15 cellular contexts compared by ENCODE assay signal in genomic region chr7:5682889-5683670, GRCh38.
DNase-seq lines count a peak whose midpoint lies in the region; ATAC-seq and TF ChIP-seq lines count a peak whose summit lies in the region.
"Had no signal": no experiment of that assay in that cellular context is flagged by ENCODE, and none has a peak within 500 bp of the region (broad histone marks: within the 10 kb centered on the region; RNA-seq: fewer than 3 reads in every experiment).

No MANE protein-coding gene starts in this region.

- H3K23ac ChIP-seq in trophoblast cell (ENCODE audit: low read length): peak overlapping the region; percentile 48

- intact Hi-C loops in CD8-positive, alpha-beta T cell (cut with DNase I, micrococcal nuclease): no loop called here
- intact Hi-C loops in testis (cut with DNase I; ENCODE audit: low total_unique reads): no loop called here

- DNase-seq in CD8-positive, alpha-beta T cell: peak in 2 of 7 experiments; percentile 31 to 34
- peak; percentile 62 for DNase-seq in Jurkat, Clone E6-1 (ENCODE audit: low read depth, low spot score)
- DNase-seq in coronary artery (ENCODE audit: low spot score): no peak
- no peak for DNase-seq in trophoblast cell
- no peak for DNase-seq in central memory CD4-positive, alpha-beta T cell
- no peak for DNase-seq in testis
- DNase-seq in activated CD4-positive, CD25-positive, alpha-beta regulatory T cell (lab: John Stamatoyannopoulos, UW): no peak
- DNase-seq: islet precursor cell; KG1; NCI-H1417 treated with DMSO at 0.1 percent for 48 hours; NCI-H510A treated with DMSO at 0.1 percent for 48 hours; stimulated activated CD4-positive, alpha-beta T cell treated with anti-CD3 and anti-CD28 coated beads, Interleukin-4, amount 100 ng/mL, for 4 hours; stomach had no signal

- no peaks in the 10 kb centered on the region for H3K79me2 ChIP-seq in trophoblast cell (ENCODE audit: control insufficient read depth, insufficient read depth, low read length, poor library complexity)

- H3K14ac ChIP-seq in trophoblast cell (ENCODE audit: low read length): no peak overlapping the region

- no peaks in the 10 kb centered on the region for H3K36me3 ChIP-seq in CD8-positive, alpha-beta T cell (ENCODE audit: insufficient read depth, low read length)
- H3K36me3 ChIP-seq in trophoblast cell (ENCODE audit: control insufficient read depth in 1 of 2, insufficient read depth in 2 of 2, low read length in 2 of 2): peaks cover 9 to 15% of the 10 kb centered on the region in 2 experiments
- H3K36me3 ChIP-seq in testis (ENCODE audit: low read depth, missing control alignments): no peaks in the 10 kb centered on the region

- peaks cover 74% of the 10 kb centered on the region for H3K4me1 ChIP-seq in CD8-positive, alpha-beta T cell (ENCODE audit: insufficient read depth, low read length)
- H3K4me1 ChIP-seq in trophoblast cell (ENCODE audit: control insufficient read depth in 1 of 2, insufficient read depth in 2 of 2, low read length in 2 of 2) (peaks cover 6 to 16% of the 10 kb centered on the region in 2 experiments), testis (peaks cover 37% of the 10 kb centered on the region)

- peak; percentile 42 for ATAC-seq in CD8-positive, alpha-beta T cell
- ATAC-seq in HG03159 (IDR thresholded peaks at IDR 0.05; ENCODE audit: unreplicated experiment): no peak

- H3K4ac ChIP-seq in trophoblast cell (ENCODE audit: low read depth, low read length): no peak overlapping the region

- CTCF ChIA-PET in CD8-positive, alpha-beta T cell (lab: Charles Lee): interaction anchor here (0.7 to 5.9 kb wide), 5 partner anchors 11 to 188 kb away, joined by 3 to 36 read pairs (median 7); no protein-coding TSS in a partner anchor

- no peaks in the 10 kb centered on the region for H3K27me3 ChIP-seq in CD8-positive, alpha-beta T cell (ENCODE audit: insufficient read depth, low read length)
- H3K27me3 ChIP-seq in trophoblast cell (ENCODE audit: insufficient read depth, low read length) (no peaks in the 10 kb centered on the region), testis (no peaks in the 10 kb centered on the region)
- H3K27me3 ChIP-seq: right atrium auricular region, stomach had no signal

- H2BK5ac ChIP-seq in trophoblast cell (ENCODE audit: low read depth, low read length, poor library complexity): no peak overlapping the region

- no peak overlapping the region for H2BK120ac ChIP-seq in trophoblast cell (ENCODE audit: insufficient read depth, low read length, poor library complexity)

- H2AK5ac ChIP-seq in trophoblast cell (ENCODE audit: low read length): no peak overlapping the region

- POLR2A ChIA-PET in CD8-positive, alpha-beta T cell (lab: Charles Lee): interaction anchor here (1.2 to 1.5 kb wide), 4 partner anchors 12 to 21 kb away, joined by 3 to 6 read pairs (median 4); no protein-coding TSS in a partner anchor

- no peak for TF ChIP-seq POLR2A in testis (IDR thresholded peaks at IDR 0.05)

- TF ChIP-seq CTCF in CD8-positive, alpha-beta T cell (IDR thresholded peaks at IDR 0.05): no peak
- TF ChIP-seq CTCF in coronary artery (IDR thresholded peaks at IDR 0.05) (no peak), testis (IDR thresholded peaks at IDR 0.05) (no peak)

- H3K27ac ChIP-seq in CD8-positive, alpha-beta T cell (ENCODE audit: low read depth, low read length): no peak overlapping the region
- peak overlapping the region; percentile 27 for H3K27ac ChIP-seq in coronary artery
- H3K27ac ChIP-seq in trophoblast cell (ENCODE audit: low read depth, low read length): peak overlapping the region; percentile 32
- H3K27ac ChIP-seq in testis: no peak overlapping the region
- H3K27ac ChIP-seq: right atrium auricular region had no signal

- no peak overlapping the region for H3K4me2 ChIP-seq in trophoblast cell (ENCODE audit: low read length)

- peak overlapping the region; percentile 72 for H3K27ac Mint-ChIP-seq in CD8-positive, alpha-beta T cell

- H3K4me1 Mint-ChIP-seq in CD8-positive, alpha-beta T cell (ENCODE audit: low read depth): peaks cover 80% of the 10 kb centered on the region

- H4K91ac ChIP-seq in trophoblast cell (ENCODE audit: low read depth, low read length): no peak overlapping the region

- H3K36me3 Mint-ChIP-seq in CD8-positive, alpha-beta T cell: peaks cover 63% of the 10 kb centered on the region

- peaks cover 10% of the 10 kb centered on the region for H3K79me1 ChIP-seq in trophoblast cell (ENCODE audit: low read length)

- no peak overlapping the region for H3K18ac ChIP-seq in trophoblast cell (ENCODE audit: low read length)

- no peaks in the 10 kb centered on the region for H3K9me3 Mint-ChIP-seq in CD8-positive, alpha-beta T cell

- no peak overlapping the region for H3K4me3 ChIP-seq in CD8-positive, alpha-beta T cell (ENCODE audit: low read depth, low read length)
- no peak overlapping the region for H3K4me3 ChIP-seq in Jurkat, Clone E6-1 (ENCODE audit: low read length)
- H3K4me3 ChIP-seq in coronary artery (no peak overlapping the region), trophoblast cell (ENCODE audit: low read depth, low read length) (no peak overlapping the region), testis (no peak overlapping the region)
- H3K4me3 ChIP-seq: right atrium auricular region, stomach had no signal

- H3K4me3 Mint-ChIP-seq in CD8-positive, alpha-beta T cell: peak overlapping the region; percentile 35

- H2AFZ ChIP-seq in trophoblast cell (ENCODE audit: insufficient read depth, low read length, poor library complexity): no peak overlapping the region

- H3K27me3 Mint-ChIP-seq in CD8-positive, alpha-beta T cell (ENCODE audit: low read depth): no peaks in the 10 kb centered on the region

- H4K8ac ChIP-seq in trophoblast cell (ENCODE audit: low read depth, low read length): no peak overlapping the region

- no CpG with 5 or more reads among the region's 4 CpGs for WGBS in trophoblast cell (ENCODE audit: extremely low coverage, insufficient coverage, insufficient read length)
- WGBS in testis, 2 donors: 88 to 93% methylated on average over 4 of the region's 4 CpGs

- H3K9me3 ChIP-seq in CD8-positive, alpha-beta T cell (ENCODE audit: low read length): no peaks in the 10 kb centered on the region
- H3K9me3 ChIP-seq in trophoblast cell (ENCODE audit: insufficient read depth, low read depth, low read length) (no peaks in the 10 kb centered on the region), testis (no peaks in the 10 kb centered on the region)
- H3K9me3 ChIP-seq: right atrium auricular region, stomach had no signal

- H3K9ac ChIP-seq in trophoblast cell (ENCODE audit: low read length): peak overlapping the region; percentile 36

- H4K12ac ChIP-seq in trophoblast cell (ENCODE audit: low read depth, low read length): no peak overlapping the region

- H2BK12ac ChIP-seq in trophoblast cell (ENCODE audit: low read length): no peak overlapping the region

Comparison
In these comparisons a context has a peak if more than half of its experiments do, and no peak if none do; other contexts are left out.
1. H3K27ac ChIP-seq: peak in coronary artery (2 of 2) and trophoblast cell (single experiment); none in CD8-positive, alpha-beta T cell (single experiment) and testis (0 of 2).